ENCODE assay signal across 16 cellular contexts in genomic region chr11:8831861-8832260, GRCh38.
DNase-seq lines count a peak whose midpoint lies in the region; ATAC-seq and TF ChIP-seq lines count a peak whose summit lies in the region.
"Had no signal": no experiment of that assay in that cellular context is flagged by ENCODE, and none has a peak within 500 bp of the region (broad histone marks: within the 10 kb centered on the region; RNA-seq: fewer than 3 reads in every experiment).

No MANE protein-coding gene starts in this region.

- H2AFZ ChIP-seq in fibroblast of lung (ENCODE audit: low read length) (no peak overlapping the region), neuronal stem cell (ENCODE audit: low read length) (no peak overlapping the region)

- H3K4ac ChIP-seq in neuronal stem cell (ENCODE audit: low read length) = no peak overlapping the region

- no peaks in the 10 kb centered on the region for H3K27me3 ChIP-seq in fibroblast of lung (ENCODE audit: control insufficient read depth, insufficient read depth, low read length)
- no peaks in the 10 kb centered on the region for H3K27me3 ChIP-seq in neuronal stem cell (ENCODE audit: control insufficient read depth in 3 of 3, insufficient read depth in 3 of 3, low read depth in 1 of 3, low read length in 3 of 3)
- H3K27me3 ChIP-seq in upper lobe of right lung = no peaks in the 10 kb centered on the region

- H3K9me3 ChIP-seq in fibroblast of lung (ENCODE audit: control insufficient read depth, insufficient read depth, low read depth, low read length) (no peaks in the 10 kb centered on the region), neuronal stem cell (replicated peaks in 1 of 2; ENCODE audit: control insufficient read depth in 2 of 2, insufficient read depth in 1 of 2, low read depth in 1 of 2, low read length in 2 of 2) (peaks cover 3 to 10% of the 10 kb centered on the region in 2 donors), upper lobe of right lung (no peaks in the 10 kb centered on the region)

- peak overlapping the region; percentile 16 for H2AK5ac ChIP-seq in neuronal stem cell (ENCODE audit: low read depth, low read length)

- peak; percentile 4 for DNase-seq in NCI-H82 (lab: John Stamatoyannopoulos, UW)
- no peak for DNase-seq in NCI-H82 treated with DMSO at 0.1 percent for 48 hours (lab: John Stamatoyannopoulos, UW; ENCODE audit: unreplicated experiment)
- no peak for DNase-seq in fibroblast of lung (ENCODE audit: low read depth in 2 of 2)
- no peak for DNase-seq in neuronal stem cell (ENCODE audit: low spot score)
- no peak for DNase-seq in upper lobe of right lung
- DNase-seq in NOMO-1 (lab: John Stamatoyannopoulos, UW; ENCODE audit: unreplicated experiment in 2 of 2) = no peak
- DNase-seq in erythroblast (lab: John Stamatoyannopoulos, UW) = no peak
- DNase-seq: activated CD4-positive, CD25-positive, alpha-beta regulatory T cell treated with anti-CD3 and anti-CD28 coated beads, Interleukin-2, amount 50 U/mL, for 72 hours; activated naive CD4-positive, alpha-beta T cell; KG1; NCI-H1048; NCI-H2081 treated with DMSO at 0.1 percent for 48 hours; stimulated activated naive CD8-positive, alpha-beta T cell treated with anti-CD3 and anti-CD28 coated beads, Interleukin-15, amount 100 ng/mL, for 72 hours; T-helper 9 cell had no signal

- H3K36me3 ChIP-seq in fibroblast of lung (ENCODE audit: control insufficient read depth, insufficient read depth, low read length) = peaks cover 2% of the 10 kb centered on the region
- peaks cover 5 to 40% of the 10 kb centered on the region in 2 donors for H3K36me3 ChIP-seq in neuronal stem cell (replicated peaks in 1 of 2; ENCODE audit: control insufficient read depth in 2 of 2, insufficient read depth in 2 of 2, low read length in 2 of 2)
- H3K36me3 ChIP-seq in upper lobe of right lung = no peaks in the 10 kb centered on the region

- H3K23ac ChIP-seq in neuronal stem cell (ENCODE audit: low read depth, low read length, poor library complexity) = no peak overlapping the region

- no peak for TF ChIP-seq CTCF in fibroblast of lung (conservative IDR thresholded peaks at IDR 0.05 in 1 of 2, IDR thresholded peaks at IDR 0.05 in 1 of 2; ENCODE audit: low read depth in 1 of 2, low read length in 2 of 2)
- TF ChIP-seq CTCF in upper lobe of right lung (IDR thresholded peaks at IDR 0.05) = no peak

- H3K9ac ChIP-seq in fibroblast of lung (ENCODE audit: insufficient read depth, low read length) (no peak overlapping the region), neuronal stem cell (ENCODE audit: low read depth, low read length, poor library complexity) (peak overlapping the region; percentile 1)

- no peak overlapping the region for H2BK5ac ChIP-seq in neuronal stem cell (ENCODE audit: low read length)

- H3K4me1 ChIP-seq in fibroblast of lung (ENCODE audit: control insufficient read depth, extremely low read depth, insufficient read depth, low read length) (peaks cover 39% of the 10 kb centered on the region), neuronal stem cell (ENCODE audit: control insufficient read depth in 2 of 2, insufficient read depth in 1 of 2, low read depth in 1 of 2, low read length in 2 of 2) (peaks cover 20 to 39% of the 10 kb centered on the region in 2 donors), upper lobe of right lung (peaks cover 35% of the 10 kb centered on the region)

- ATAC-seq in upper lobe of right lung (no peak), GM21529 (IDR thresholded peaks at IDR 0.05; ENCODE audit: unreplicated experiment) (no peak)

- no peak overlapping the region for H4K91ac ChIP-seq in neuronal stem cell (ENCODE audit: low read depth, low read length, poor library complexity)

- intact Hi-C loops in upper lobe of right lung (cut with DNase I) = no loop called here

- no CpG with 5 or more reads among the region's 9 CpGs for WGBS in neuronal stem cell (ENCODE audit: extremely low coverage in 2 of 2, insufficient read length in 2 of 2, insufficient replicate concordance in 1 of 2), 2 donors

- no peak for TF ChIP-seq POLR2A in erythroblast (IDR thresholded peaks at IDR 0.05; ENCODE audit: low read length)

- H3K79me1 ChIP-seq in neuronal stem cell (ENCODE audit: low read depth, low read length) = peaks cover 14% of the 10 kb centered on the region

- no peak overlapping the region for H2BK15ac ChIP-seq in neuronal stem cell (ENCODE audit: low read length)

- H3K4me2 ChIP-seq in fibroblast of lung (ENCODE audit: extremely low read depth, insufficient read depth, low read length) (no peak overlapping the region), neuronal stem cell (ENCODE audit: insufficient read depth, low read length, poor library complexity, severe bottlenecking) (no peak overlapping the region)

- peak overlapping the region; percentile 29 for H3K18ac ChIP-seq in neuronal stem cell (ENCODE audit: low read length)

- no peak overlapping the region for H2BK12ac ChIP-seq in neuronal stem cell (ENCODE audit: low read length)

- H3K79me2 ChIP-seq in fibroblast of lung (ENCODE audit: control insufficient read depth, insufficient read depth, low read length) = peaks cover 14% of the 10 kb centered on the region

- H3K14ac ChIP-seq in neuronal stem cell (ENCODE audit: low read length) = no peak overlapping the region

- H3K27ac ChIP-seq in fibroblast of lung (ENCODE audit: insufficient read depth, low read length) (peak overlapping the region; percentile 93), neuronal stem cell (replicated peaks; ENCODE audit: low read length) (no peak overlapping the region), upper lobe of right lung (peak overlapping the region; percentile 73)
- H3K27ac ChIP-seq: 22Rv1 had no signal

- H3K4me3 ChIP-seq in fibroblast of lung (replicated peaks in 1 of 4; ENCODE audit: control extremely low read depth in 1 of 4, insufficient read depth in 1 of 4, low read depth in 3 of 4, low read length in 4 of 4) (no peak overlapping the region), neuronal stem cell (ENCODE audit: low read length in 2 of 2) (no peak overlapping the region), upper lobe of right lung (no peak overlapping the region)

- H2BK120ac ChIP-seq in neuronal stem cell (ENCODE audit: low read depth, low read length) = no peak overlapping the region

- no peaks in the 10 kb centered on the region for H4K20me1 ChIP-seq in fibroblast of lung (ENCODE audit: control insufficient read depth, extremely low read depth, insufficient read depth, low read length)

- no peak overlapping the region for H4K8ac ChIP-seq in neuronal stem cell (ENCODE audit: low read depth, low read length)
